Comparison of ENCODE assay signal across 15 cellular contexts in the genomic region with DNA sequence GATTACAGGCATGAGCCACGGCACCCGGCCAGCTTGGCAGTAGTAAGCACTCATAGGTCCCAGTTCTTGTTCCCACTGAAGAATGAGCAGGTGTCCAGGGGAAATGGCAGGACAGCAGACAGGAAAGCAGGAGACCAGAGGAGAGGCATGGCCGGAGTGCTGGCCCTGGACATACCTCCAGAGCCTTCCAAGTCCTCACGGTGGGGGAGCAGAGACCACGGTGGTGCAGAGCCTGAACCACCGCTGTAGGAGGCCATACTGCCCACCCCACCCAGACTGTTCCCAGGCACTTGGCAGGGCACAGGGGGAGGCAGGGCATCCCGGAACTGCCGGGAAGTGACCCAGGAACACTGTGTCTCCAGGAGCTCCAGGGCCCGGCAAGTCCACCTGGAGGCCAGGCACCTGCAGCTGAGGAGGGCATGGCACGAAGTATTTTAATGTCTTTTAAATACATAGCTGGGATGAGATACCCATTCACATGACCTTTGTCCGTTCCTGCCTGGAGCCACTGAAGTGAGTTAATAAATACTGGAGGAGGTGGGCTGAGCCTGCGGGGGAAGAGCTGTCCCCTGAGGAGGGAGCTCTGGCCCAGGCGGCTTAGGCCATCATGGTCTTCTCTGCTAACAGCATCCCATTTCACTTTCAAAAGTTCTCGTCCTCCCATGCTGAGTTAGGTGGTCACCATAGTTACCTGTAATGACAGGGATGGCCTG. TPM values are rescaled to one million over a fixed set of nuclear protein-coding genes. Genes with fewer than 3 reads are reported as not detected.
DNase-seq lines count a peak whose midpoint lies in the region; ATAC-seq and TF ChIP-seq lines count a peak whose summit lies in the region.
"Had no signal": no experiment of that assay in that cellular context is flagged by ENCODE, and none has a peak within 500 bp of the region (broad histone marks: within the 10 kb centered on the region; RNA-seq: fewer than 3 reads in every experiment).

No MANE protein-coding gene starts in this region.

- H3K4me1 ChIP-seq in SK-N-SH (ENCODE audit: control insufficient read depth in 1 of 2, insufficient read depth in 2 of 2, low read depth in 1 of 2, low read length in 1 of 2) (no peaks in the 10 kb centered on the region; a peak in 1 of 4 replicates), psoas muscle (peaks cover 9% of the 10 kb centered on the region)
- H3K4me1 ChIP-seq: HAP-1, testis had no signal

- TF ChIP-seq CTCF in SK-N-SH (IDR thresholded peaks at IDR 0.05), result no peak
- no peak for TF ChIP-seq CTCF in psoas muscle (IDR thresholded peaks at IDR 0.05)

- H3K9ac ChIP-seq in SK-N-SH, result no peak overlapping the region
- H3K9ac ChIP-seq: KMS-11 had no signal

- no peaks in the 10 kb centered on the region for H3F3A ChIP-seq in SK-N-SH (replicated peaks; ENCODE audit: insufficient read depth)

- no peak for TF ChIP-seq RAD21 in SK-N-SH (IDR thresholded peaks at IDR 0.05; ENCODE audit: low read length)

- H3K36me3 ChIP-seq in SK-N-SH (replicated peaks in 1 of 2; ENCODE audit: control insufficient read depth in 1 of 2, insufficient read depth in 2 of 2, low read length in 1 of 2) (peaks cover 4 to 17% of the 10 kb centered on the region in 2 experiments), psoas muscle (ENCODE audit: insufficient read depth in 1 of 2, low read depth in 1 of 2) (peaks cover 0 to 13% of the 10 kb centered on the region in 2 donors)

- intact Hi-C loops in psoas muscle (cut with DNase I), result loop anchor here in 1 of 2 donors (10.0 kb wide), 1 partner anchor 150 kb away; no protein-coding TSS in a partner anchor

- 91% methylated on average over 10 of the region's 14 CpGs for WGBS in SK-N-SH (ENCODE audit: low lambda C conversion rate)
- WGBS in psoas muscle, 3 donors, result 39 to 55% (median 52%) methylated on average over 14 of the region's 14 CpGs

- CTCF ChIA-PET in SK-N-SH (lab: Yijun Ruan, JAX), result interaction anchor here (1.0 to 2.0 kb wide), 4 partner anchors 13 to 240 kb away, joined by 3 to 12 read pairs (median 3); no protein-coding TSS in a partner anchor

- no peaks in the 10 kb centered on the region for H4K20me1 ChIP-seq in SK-N-SH (ENCODE audit: insufficient read depth)

- no peak overlapping the region for H2AFZ ChIP-seq in SK-N-SH (ENCODE audit: low read depth)

- H3K27me3 ChIP-seq in SK-N-SH (ENCODE audit: insufficient read depth) (no peaks in the 10 kb centered on the region), psoas muscle (ENCODE audit: insufficient read depth in 3 of 3, low read length in 2 of 3) (no peaks in the 10 kb centered on the region)
- H3K27me3 ChIP-seq: testis had no signal

- ATAC-seq in SK-N-SH treated with all-trans-retinoic acid at 6 μM for 48 hours (peak; percentile 25), HG02763 (IDR thresholded peaks at IDR 0.05; ENCODE audit: unreplicated experiment) (peak; percentile 12), esophagus mucosa (peak; percentile 51), psoas muscle (peak; percentile 53 to 78 (median 63)), GM21526 (IDR thresholded peaks at IDR 0.05; ENCODE audit: low FRiP score, unreplicated experiment) (no peak)

- DNase-seq in SK-N-SH (no peak), psoas muscle (peak in 1 of 2 donors; percentile 22), SW480 (ENCODE audit: low spot score) (no peak), RPMI8226 (no peak)
- DNase-seq: activated B cell treated with CpG ODN at 0.5 μM for 24 hours, hypothalamus, NCI-H1930, NCI-H748 treated with DMSO at 0.1 percent for 48 hours, testis had no signal

- H3K27ac ChIP-seq in SK-N-SH (ENCODE audit: low read depth in 2 of 2, low read length in 1 of 2) (no peak overlapping the region), psoas muscle (no peak overlapping the region)
- H3K27ac ChIP-seq: KMS-11, testis had no signal

- H3K79me2 ChIP-seq in SK-N-SH (ENCODE audit: insufficient read depth), result no peaks in the 10 kb centered on the region

- no peaks in the 10 kb centered on the region for H3K9me3 ChIP-seq in SK-N-SH
- no peaks in the 10 kb centered on the region for H3K9me3 ChIP-seq in psoas muscle
- H3K9me3 ChIP-seq: HAP-1, testis had no signal

- TF ChIP-seq EP300 in SK-N-SH (IDR thresholded peaks at IDR 0.05; ENCODE audit: borderline replicate concordance in 1 of 2, low read depth in 1 of 2, low read length in 1 of 2), result no peak

- no peaks in the 10 kb centered on the region for H3K9me2 ChIP-seq in SK-N-SH

- H3K4me3 ChIP-seq in SK-N-SH (ENCODE audit: low read depth in 2 of 2, low read length in 1 of 2) (no peak overlapping the region), psoas muscle (no peak overlapping the region)
- H3K4me3 ChIP-seq: HAP-1, testis had no signal

- POLR2A ChIA-PET in SK-N-SH (lab: Yijun Ruan, JAX), result no interaction called here

- H3K4me2 ChIP-seq in SK-N-SH, result no peak overlapping the region
- H3K4me2 ChIP-seq: KMS-11 had no signal

TF ChIP-seq in SK-N-SH treated with all-trans-retinoic acid at 6 μM for 48 hours, 23 proteins besides CTCF, POLR2A, EP300 and RAD21 (continues in another document):
- TF ChIP-seq, protein P1, sequence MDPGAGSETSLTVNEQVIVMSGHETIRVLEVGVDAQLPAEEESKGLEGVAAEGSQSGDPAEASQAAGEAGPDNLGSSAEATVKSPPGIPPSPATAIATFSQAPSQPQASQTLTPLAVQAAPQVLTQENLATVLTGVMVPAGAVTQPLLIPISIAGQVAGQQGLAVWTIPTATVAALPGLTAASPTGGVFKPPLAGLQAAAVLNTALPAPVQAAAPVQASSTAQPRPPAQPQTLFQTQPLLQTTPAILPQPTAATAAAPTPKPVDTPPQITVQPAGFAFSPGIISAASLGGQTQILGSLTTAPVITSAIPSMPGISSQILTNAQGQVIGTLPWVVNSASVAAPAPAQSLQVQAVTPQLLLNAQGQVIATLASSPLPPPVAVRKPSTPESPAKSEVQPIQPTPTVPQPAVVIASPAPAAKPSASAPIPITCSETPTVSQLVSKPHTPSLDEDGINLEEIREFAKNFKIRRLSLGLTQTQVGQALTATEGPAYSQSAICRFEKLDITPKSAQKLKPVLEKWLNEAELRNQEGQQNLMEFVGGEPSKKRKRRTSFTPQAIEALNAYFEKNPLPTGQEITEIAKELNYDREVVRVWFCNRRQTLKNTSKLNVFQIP (CRISPR knock-in tag; IDR thresholded peaks at IDR 0.05; ENCODE audit: borderline replicate concordance, low read depth), result no peak
- TF ChIP-seq, protein P2, sequence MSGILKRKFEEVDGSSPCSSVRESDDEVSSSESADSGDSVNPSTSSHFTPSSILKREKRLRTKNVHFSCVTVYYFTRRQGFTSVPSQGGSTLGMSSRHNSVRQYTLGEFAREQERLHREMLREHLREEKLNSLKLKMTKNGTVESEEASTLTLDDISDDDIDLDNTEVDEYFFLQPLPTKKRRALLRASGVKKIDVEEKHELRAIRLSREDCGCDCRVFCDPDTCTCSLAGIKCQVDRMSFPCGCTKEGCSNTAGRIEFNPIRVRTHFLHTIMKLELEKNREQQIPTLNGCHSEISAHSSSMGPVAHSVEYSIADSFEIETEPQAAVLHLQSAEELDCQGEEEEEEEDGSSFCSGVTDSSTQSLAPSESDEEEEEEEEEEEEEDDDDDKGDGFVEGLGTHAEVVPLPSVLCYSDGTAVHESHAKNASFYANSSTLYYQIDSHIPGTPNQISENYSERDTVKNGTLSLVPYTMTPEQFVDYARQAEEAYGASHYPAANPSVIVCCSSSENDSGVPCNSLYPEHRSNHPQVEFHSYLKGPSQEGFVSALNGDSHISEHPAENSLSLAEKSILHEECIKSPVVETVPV (CRISPR knock-in tag; IDR thresholded peaks at IDR 0.05), result no peak
- TF ChIP-seq SNAI2 (CRISPR knock-in tag; IDR thresholded peaks at IDR 0.05), result no peak

TF ChIP-seq in SK-N-SH, 30 proteins besides CTCF, POLR2A, EP300 and RAD21:
- TF ChIP-seq TEAD4 (IDR thresholded peaks at IDR 0.05; ENCODE audit: borderline replicate concordance, insufficient read depth) (no peak), FOSL2 (IDR thresholded peaks at IDR 0.05; ENCODE audit: borderline replicate concordance, low read depth) (no peak), GATA2 (CRISPR knock-in tag; IDR thresholded peaks at IDR 0.05) (no peak), TAF1 (IDR thresholded peaks at IDR 0.05; ENCODE audit: borderline replicate concordance, low read depth, low read length) (no peak), SMC3 (IDR thresholded peaks at IDR 0.05; ENCODE audit: low read depth, low read length) (no peak), RFX5 (IDR thresholded peaks at IDR 0.05; ENCODE audit: low read length) (no peak)
- TF ChIP-seq, protein P3, sequence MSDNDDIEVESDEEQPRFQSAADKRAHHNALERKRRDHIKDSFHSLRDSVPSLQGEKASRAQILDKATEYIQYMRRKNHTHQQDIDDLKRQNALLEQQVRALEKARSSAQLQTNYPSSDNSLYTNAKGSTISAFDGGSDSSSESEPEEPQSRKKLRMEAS (IDR thresholded peaks at IDR 0.05; ENCODE audit: low read depth), result no peak

RNA-seq across cellular contexts. Expression of a gene that starts 49.7 kb away (rescaled TPM):
- polyA plus RNA-seq in SK-N-SH (2012; rRNA removed), result not detected in 2 replicates
- polyA plus RNA-seq in SK-N-SH (2012; cell fraction: cytosol; rRNA removed), result not detected in 2 replicates
- polyA plus RNA-seq in SK-N-SH (2012; cell fraction: nucleus; rRNA removed), result not detected in 2 replicates
- 36.5 TPM for total RNA-seq in esophagus mucosa
- total RNA-seq in psoas muscle, result 1 to 10 TPM in 1 of 4 donors, under 1 TPM in 3; 0.17 to 1.8 (median 0.64) TPM
- 1 to 10 TPM in 1 of 3 donors, under 1 TPM in 2; 0.14 to 1.2 (median 0.53) TPM for polyA plus RNA-seq in psoas muscle

Comparison
In these comparisons a context has a peak if more than half of its experiments do, and no peak if none do; other contexts are left out.
1. RNA of a gene that starts 49.7 kb away (total RNA-seq): 36.5 TPM in esophagus mucosa (single experiment); 0.17 to 1.8 TPM in psoas muscle; every median in the first group is over 10 times any median in the second.